ENCODE assay signal across 18 cellular contexts in genomic region chr1:10969267-10969970, GRCh38. TPM values are rescaled to one million over a fixed set of nuclear protein-coding genes. Genes with fewer than 3 reads are reported as not detected.
DNase-seq lines count a peak whose midpoint lies in the region; ATAC-seq and TF ChIP-seq lines count a peak whose summit lies in the region.
"Had no signal": no experiment of that assay in that cellular context is flagged by ENCODE, and none has a peak within 500 bp of the region (broad histone marks: within the 10 kb centered on the region; RNA-seq: fewer than 3 reads in every experiment).

No MANE protein-coding gene starts in this region.

- H3K27ac Mint-ChIP-seq in CD4-positive, alpha-beta T cell, result no peak overlapping the region
- peak overlapping the region in 1 of 2 donors; percentile 33 for H3K27ac Mint-ChIP-seq in natural killer cell
- H3K27ac Mint-ChIP-seq: activated B cell treated with CpG ODN at 0.5 μM for 24 hours, mesothelial cell of epicardium had no signal

- no peak overlapping the region for H2BK120ac ChIP-seq in mesenchymal stem cell (ENCODE audit: low read depth, low read length)

- H3K4me3 Mint-ChIP-seq in CD4-positive, alpha-beta T cell, result no peak overlapping the region
- H3K4me3 Mint-ChIP-seq in natural killer cell, result no peak overlapping the region
- H3K4me3 Mint-ChIP-seq: activated B cell treated with CpG ODN at 0.5 μM for 24 hours, mesothelial cell of epicardium had no signal

- no peak overlapping the region for H2BK12ac ChIP-seq in mesenchymal stem cell (ENCODE audit: low read length in 2 of 2)

- no peak overlapping the region for H2AFZ ChIP-seq in MM.1S (ENCODE audit: low read length)
- no peak overlapping the region for H2AFZ ChIP-seq in mesenchymal stem cell (ENCODE audit: low read depth, low read length)
- no peak overlapping the region for H2AFZ ChIP-seq in osteoblast (ENCODE audit: low read length)

- H3K79me2 ChIP-seq in MM.1S (ENCODE audit: low read length) (no peaks in the 10 kb centered on the region), osteoblast (ENCODE audit: insufficient read depth, low read length) (no peaks in the 10 kb centered on the region)

- H3K4me1 Mint-ChIP-seq in CD4-positive, alpha-beta T cell (ENCODE audit: low read depth), result peaks cover 19% of the 10 kb centered on the region
- H3K4me1 Mint-ChIP-seq in natural killer cell, result peaks cover 8 to 23% of the 10 kb centered on the region in 2 donors

- H3K9me2 ChIP-seq in MM.1S (replicated peaks; ENCODE audit: insufficient read depth, low read length), result no peaks in the 10 kb centered on the region

- no peak overlapping the region for H2BK5ac ChIP-seq in mesenchymal stem cell (ENCODE audit: low read depth, low read length, poor library complexity, severe bottlenecking)

- no peak overlapping the region for H4K8ac ChIP-seq in mesenchymal stem cell (ENCODE audit: low read length)

- no peak overlapping the region for H3K23ac ChIP-seq in mesenchymal stem cell (ENCODE audit: low read length in 2 of 2)

- H3K36me3 Mint-ChIP-seq in CD4-positive, alpha-beta T cell (ENCODE audit: low read depth), result no peaks in the 10 kb centered on the region
- H3K36me3 Mint-ChIP-seq in natural killer cell, result no peaks in the 10 kb centered on the region
- H3K36me3 Mint-ChIP-seq: mesothelial cell of epicardium had no signal

- H3K4me1 ChIP-seq in BLaER1 treated with 17β-estradiol and CSF1 and Interleukin-3, amounts not matched to agents 10 nM and 100 nM, result peaks cover 51 to 74% (median 60%) of the 10 kb centered on the region in 10 experiments
- H3K4me1 ChIP-seq in MM.1S (ENCODE audit: low read length), result peaks cover 17% of the 10 kb centered on the region
- H3K4me1 ChIP-seq in mesenchymal stem cell (ENCODE audit: control insufficient read depth, insufficient read depth, low read depth, low read length), result peaks cover 4% of the 10 kb centered on the region
- no peaks in the 10 kb centered on the region for H3K4me1 ChIP-seq in osteoblast (ENCODE audit: insufficient read depth, low read length)

- H3K79me1 ChIP-seq in mesenchymal stem cell (replicated peaks; ENCODE audit: low read length, poor library complexity, severe bottlenecking), result no peaks in the 10 kb centered on the region

- no peaks in the 10 kb centered on the region for H3K9me3 Mint-ChIP-seq in CD4-positive, alpha-beta T cell
- no peaks in the 10 kb centered on the region for H3K9me3 Mint-ChIP-seq in natural killer cell
- H3K9me3 Mint-ChIP-seq: activated B cell treated with CpG ODN at 0.5 μM for 24 hours, mesothelial cell of epicardium had no signal

- H3K14ac ChIP-seq in mesenchymal stem cell (ENCODE audit: low read length in 2 of 2), result no peak overlapping the region

- no peak overlapping the region for H3K27ac ChIP-seq in BLaER1 treated with 17β-estradiol and CSF1 and Interleukin-3, amounts not matched to agents 10 nM and 100 nM
- H3K27ac ChIP-seq in MM.1S (ENCODE audit: low read length) (no peak overlapping the region), mesenchymal stem cell (ENCODE audit: low read length, poor library complexity, severe bottlenecking) (no peak overlapping the region), osteoblast (ENCODE audit: low read depth, low read length) (no peak overlapping the region)
- H3K27ac ChIP-seq in CD4-positive, alpha-beta T cell (ENCODE audit: low read depth, low read length), result no peak overlapping the region
- H3K27ac ChIP-seq: esophagus muscularis mucosa, prostate gland, vagina had no signal

- peak overlapping the region; percentile 15 to 73 (median 53); a peak in 19 of 22 replicates for H3K4me2 ChIP-seq in BLaER1 treated with 17β-estradiol and CSF1 and Interleukin-3, amounts not matched to agents 10 nM and 100 nM
- H3K4me2 ChIP-seq in MM.1S (ENCODE audit: low read depth, low read length) (peak overlapping the region; percentile 60; the same call in 1 of the 2 replicates), mesenchymal stem cell (ENCODE audit: low read length, poor library complexity, severe bottlenecking) (no peak overlapping the region), osteoblast (ENCODE audit: insufficient read depth, low read length) (no peak overlapping the region)

- intact Hi-C loops in CD4-positive, alpha-beta T cell (cut with DNase I, micrococcal nuclease), result no loop called here
- intact Hi-C loops in natural killer cell (cut with micrococcal nuclease), result no loop called here

- peaks cover 0 to 13% (median 0%) of the 10 kb centered on the region in 11 experiments; a peak in 1 of 22 replicates for H4K20me1 ChIP-seq in BLaER1 treated with 17β-estradiol and CSF1 and Interleukin-3, amounts not matched to agents 10 nM and 100 nM
- no peaks in the 10 kb centered on the region for H4K20me1 ChIP-seq in MM.1S (ENCODE audit: insufficient read depth, low read length)
- no peaks in the 10 kb centered on the region for H4K20me1 ChIP-seq in osteoblast (ENCODE audit: insufficient read depth, low read length)

- no peaks in the 10 kb centered on the region for H3K36me3 ChIP-seq in BLaER1 treated with 17β-estradiol and CSF1 and Interleukin-3, amounts not matched to agents 10 nM and 100 nM
- no peaks in the 10 kb centered on the region for H3K36me3 ChIP-seq in MM.1S (replicated peaks; ENCODE audit: insufficient read depth, low read length)
- H3K36me3 ChIP-seq in mesenchymal stem cell (ENCODE audit: control insufficient read depth in 1 of 2, insufficient read depth in 2 of 2, low read depth in 1 of 2, low read length in 2 of 2), result no peaks in the 10 kb centered on the region
- no peaks in the 10 kb centered on the region for H3K36me3 ChIP-seq in osteoblast (ENCODE audit: insufficient read depth, low read length)
- H3K36me3 ChIP-seq: esophagus muscularis mucosa, prostate gland, vagina had no signal

- CTCF ChIA-PET in CD4-positive, alpha-beta T cell (lab: Charles Lee), result no interaction called here

- no peaks in the 10 kb centered on the region for H3F3A ChIP-seq in MM.1S (ENCODE audit: insufficient read depth, low read length)

- no peaks in the 10 kb centered on the region for H3K27me3 ChIP-seq in BLaER1 treated with 17β-estradiol and CSF1 and Interleukin-3, amounts not matched to agents 10 nM and 100 nM
- H3K27me3 ChIP-seq in MM.1S (replicated peaks; ENCODE audit: insufficient read depth, low read length) (peaks cover 6% of the 10 kb centered on the region; the same call in 1 of the 2 replicates), mesenchymal stem cell (ENCODE audit: control insufficient read depth in 1 of 2, insufficient read depth in 1 of 2, low read length in 2 of 2) (peaks cover 35 to 52% of the 10 kb centered on the region in 2 experiments), osteoblast (ENCODE audit: insufficient read depth, low read length) (peaks cover 5% of the 10 kb centered on the region)
- no peaks in the 10 kb centered on the region for H3K27me3 ChIP-seq in CD4-positive, alpha-beta T cell (ENCODE audit: control insufficient read depth, insufficient read depth, low read length)
- H3K27me3 ChIP-seq: vagina had no signal

- H2BK15ac ChIP-seq in mesenchymal stem cell (ENCODE audit: low read depth, poor library complexity, severe bottlenecking), result no peak overlapping the region

- no peak for DNase-seq in MM.1S
- DNase-seq in NCI-H510A treated with DMSO at 0.1 percent for 48 hours (lab: John Stamatoyannopoulos, UW), result peak; percentile 100
- peak; percentile 59 for DNase-seq in iPS DF 19.7 (ENCODE audit: low read depth, low spot score)
- DNase-seq in CD4-positive, alpha-beta T cell, result no peak
- DNase-seq in mesenchymal stem cell, result no peak
- no peak for DNase-seq in natural killer cell
- DNase-seq in osteoblast (ENCODE audit: insufficient read length, low spot score, missing footprints), result no peak
- DNase-seq: ACHN; activated B cell treated with CpG ODN at 0.5 μM for 24 hours; hypothalamus; IMR-90; stimulated activated CD8-positive, alpha-beta memory T cell treated with anti-CD3 and anti-CD28 coated beads, Interleukin-4, amount 100 ng/mL, for 48 hours had no signal

- H2AK5ac ChIP-seq in mesenchymal stem cell (ENCODE audit: low read length, severe bottlenecking), result no peak overlapping the region

- 76% methylated on average over 14 of the region's 14 CpGs for WGBS in mesenchymal stem cell

- H3K4me3 ChIP-seq in BLaER1 treated with 17β-estradiol and CSF1 and Interleukin-3, amounts not matched to agents 10 nM and 100 nM, result no peak overlapping the region
- H3K4me3 ChIP-seq in MM.1S (ENCODE audit: low read length) (no peak overlapping the region), mesenchymal stem cell (ENCODE audit: insufficient read depth in 1 of 2, low read depth in 1 of 2, low read length in 2 of 2) (no peak overlapping the region), osteoblast (ENCODE audit: insufficient read depth, low read length) (no peak overlapping the region)
- H3K4me3 ChIP-seq: esophagus muscularis mucosa, prostate gland had no signal

- TF ChIP-seq CTCF in MM.1S (IDR thresholded peaks at IDR 0.05; ENCODE audit: low read length) (no peak), natural killer cell (IDR thresholded peaks at IDR 0.05) (no peak), osteoblast (IDR thresholded peaks at IDR 0.05; ENCODE audit: extremely low read depth, low read depth, low read length) (no peak)
- TF ChIP-seq CTCF in CD4-positive, alpha-beta T cell (IDR thresholded peaks at IDR 0.05), result no peak

- no peak for ATAC-seq in CD4-positive, alpha-beta T cell (ENCODE audit: poor library complexity)
- no peak for ATAC-seq in natural killer cell
- ATAC-seq: HCT116 had no signal

- no peak overlapping the region for H3K18ac ChIP-seq in mesenchymal stem cell (ENCODE audit: low read depth in 1 of 2, low read length in 2 of 2)

- no peak overlapping the region for H3K4ac ChIP-seq in mesenchymal stem cell (ENCODE audit: low read depth in 1 of 2, low read length in 2 of 2)

- no peak overlapping the region for H4K91ac ChIP-seq in mesenchymal stem cell (ENCODE audit: low read length)

- no peak overlapping the region for H3K9ac ChIP-seq in BLaER1 treated with 17β-estradiol and CSF1 and Interleukin-3, amounts not matched to agents 10 nM and 100 nM
- H3K9ac ChIP-seq in MM.1S (ENCODE audit: low read length) (no peak overlapping the region), mesenchymal stem cell (ENCODE audit: low read length) (no peak overlapping the region)

- H3K27me3 Mint-ChIP-seq in CD4-positive, alpha-beta T cell, result no peaks in the 10 kb centered on the region
- H3K27me3 Mint-ChIP-seq in natural killer cell (ENCODE audit: low read depth in 2 of 2), result peaks cover 0 to 4% of the 10 kb centered on the region in 2 donors

- H3K9me3 ChIP-seq in BLaER1 treated with 17β-estradiol and CSF1 and Interleukin-3, amounts not matched to agents 10 nM and 100 nM (replicated peaks in 1 of 11), result peaks cover 0 to 7% (median 0%) of the 10 kb centered on the region in 11 experiments; a peak in 4 of 22 replicates
- no peaks in the 10 kb centered on the region for H3K9me3 ChIP-seq in MM.1S (replicated peaks; ENCODE audit: insufficient read depth, low read length)
- H3K9me3 ChIP-seq in CD4-positive, alpha-beta T cell (ENCODE audit: control insufficient read depth, low read length), result no peaks in the 10 kb centered on the region
- no peaks in the 10 kb centered on the region for H3K9me3 ChIP-seq in mesenchymal stem cell (ENCODE audit: control insufficient read depth, low read length)
- H3K9me3 ChIP-seq in osteoblast (ENCODE audit: low read depth, low read length), result no peaks in the 10 kb centered on the region
- H3K9me3 ChIP-seq: esophagus muscularis mucosa, prostate gland, vagina had no signal

- POLR2A ChIA-PET in CD4-positive, alpha-beta T cell (lab: Charles Lee), result interaction anchor here (0.5 kb wide), 1 partner anchor 1324 kb away, joined by 3 read pairs; no protein-coding TSS in a partner anchor

RNA-seq across cellular contexts. Expression of gene TARDBP, which starts 43.0 kb away (rescaled TPM):
- total RNA-seq in CD4-positive, alpha-beta T cell, result 100 to 1,000 TPM; 141 to 149 TPM
- polyA plus RNA-seq in mesenchymal stem cell (2013, experiment 1 of 2), result 132 TPM
- 135 TPM for polyA plus RNA-seq in mesenchymal stem cell (2013, experiment 2 of 2)
- 100 to 1,000 TPM; 148 to 171 (median 161) TPM for total RNA-seq in natural killer cell
- 70.4 and 71.7 TPM in 2 replicates for total RNA-seq in osteoblast

Comparison
In these comparisons a context has a peak if more than half of its experiments do, and no peak if none do; other contexts are left out.
1. H3K4me2 ChIP-seq: peak in BLaER1 treated with 17β-estradiol and CSF1 and Interleukin-3, amounts not matched to agents 10 nM and 100 nM (11 of 11) and MM.1S (single experiment); none in mesenchymal stem cell (single experiment) and osteoblast (single experiment).
2. DNase-seq: peak in NCI-H510A treated with DMSO at 0.1 percent for 48 hours (single experiment) and iPS DF 19.7 (single experiment); none in MM.1S (single experiment), CD4-positive, alpha-beta T cell (0 of 10), mesenchymal stem cell (single experiment), natural killer cell (single experiment) and osteoblast (single experiment).